In the genomic region with DNA sequence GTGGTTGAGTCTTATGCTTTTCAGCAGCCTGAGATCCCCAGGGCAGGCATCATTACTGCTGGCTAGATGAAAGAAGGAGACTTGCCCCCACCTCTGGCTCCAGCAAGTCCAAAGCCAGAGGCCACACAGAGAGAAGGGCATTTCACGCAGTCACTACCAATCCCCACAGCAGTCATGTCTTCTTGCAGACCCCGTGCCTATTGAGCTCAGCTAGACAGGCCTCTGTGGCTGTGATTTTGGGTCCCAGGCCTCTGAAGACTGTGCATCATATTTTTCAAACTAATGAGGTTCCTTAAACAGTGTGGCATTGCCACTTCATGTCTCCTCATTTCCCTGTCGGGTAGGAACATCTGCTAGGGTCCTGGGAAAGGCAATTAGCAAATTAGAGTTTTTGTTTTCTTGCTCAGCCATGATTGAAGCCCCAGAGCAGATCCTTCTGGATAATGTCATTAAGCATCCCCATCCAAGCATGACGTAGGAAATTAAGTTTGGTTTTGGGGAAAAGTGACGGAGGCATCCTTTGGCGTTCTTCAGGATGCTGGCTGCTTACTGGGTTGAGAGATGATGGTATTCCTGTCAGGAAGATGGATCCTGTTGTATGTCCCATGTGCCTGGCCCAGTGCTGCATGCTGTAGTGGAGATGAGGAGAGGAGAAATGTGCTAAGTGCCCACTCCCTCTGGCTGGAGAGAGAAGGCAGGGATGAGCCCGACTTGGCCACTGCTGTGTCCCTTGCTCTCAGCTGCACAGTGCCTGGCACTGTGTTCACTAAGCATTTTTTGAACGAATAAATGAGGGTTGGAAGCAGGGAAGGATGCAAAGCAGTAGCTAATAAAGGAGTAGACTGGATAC, we compare ENCODE assay signal across 10 cellular contexts. TPM values are rescaled to one million over a fixed set of nuclear protein-coding genes. Genes with fewer than 3 reads are reported as not detected.
"Had no signal": no experiment of that assay in that cellular context is flagged by ENCODE, and none has a peak within 500 bp of the region (broad histone marks: within the 10 kb centered on the region; RNA-seq: fewer than 3 reads in every experiment).

No MANE protein-coding gene starts in this region.

- H3K9me3 ChIP-seq: stomach, thoracic aorta had no signal

- ATAC-seq: activated naive CD4-positive, alpha-beta T cell treated with anti-CD3 and anti-CD28 coated beads, Interleukin-2, amount 50 U/mL, for 72 hours; left cardiac atrium; natural killer cell had no signal

- H3K4me1 ChIP-seq: stomach had no signal

- H3K4me3 ChIP-seq: skin epidermis, stomach, thoracic aorta had no signal

- H3K9me3 Mint-ChIP-seq: activated T-cell treated with anti-CD3 and anti-CD28 coated beads, Interleukin-2, amount 50 U/mL, for 24 hours; natural killer cell had no signal

- H3K36me3 Mint-ChIP-seq: activated naive CD4-positive, alpha-beta T cell treated with anti-CD3 and anti-CD28 coated beads, Interleukin-2, amount 50 U/mL, for 72 hours; natural killer cell had no signal

- H3K36me3 ChIP-seq: stomach, thoracic aorta had no signal

- H3K4me3 Mint-ChIP-seq: activated T-cell treated with anti-CD3 and anti-CD28 coated beads, Interleukin-2, amount 50 U/mL, for 24 hours; natural killer cell had no signal

- H3K27ac ChIP-seq: stomach, thoracic aorta had no signal

- DNase-seq: activated effector memory CD4-positive, alpha-beta T cell treated with anti-CD3 and anti-CD28 coated beads, Interleukin-2, amount 50 U/mL, for 16 hours; activated T-cell treated with anti-CD3 and anti-CD28 coated beads, Interleukin-2, amount 50 U/mL, for 24 hours; left cardiac atrium; natural killer cell; stimulated activated CD4-positive, alpha-beta T cell treated with anti-CD3 and anti-CD28 coated beads, Interleukin-4, amount 100 ng/mL, for 4 hours; stomach; T-helper 2 cell had no signal

- H3K27ac Mint-ChIP-seq: activated naive CD4-positive, alpha-beta T cell treated with anti-CD3 and anti-CD28 coated beads, Interleukin-2, amount 50 U/mL, for 72 hours; activated T-cell treated with anti-CD3 and anti-CD28 coated beads, Interleukin-2, amount 50 U/mL, for 24 hours; natural killer cell had no signal

RNA-seq across cellular contexts. Expression of a gene that starts 7.0 kb away (rescaled TPM):
- total RNA-seq: activated naive CD4-positive, alpha-beta T cell treated with anti-CD3 and anti-CD28 coated beads, Interleukin-2, amount 50 U/mL, for 72 hours; natural killer cell had no signal
